Comparison of ENCODE assay signal across 9 cellular contexts in genomic region chr15:90389513-90389912, GRCh38. TPM values are rescaled to one million over a fixed set of nuclear protein-coding genes. Genes with fewer than 3 reads are reported as not detected.
A peak's percentile ranks its signal among the peaks of the same experiment; 100 is the strongest.
DNase-seq lines count a peak whose midpoint lies in the region; ATAC-seq and TF ChIP-seq lines count a peak whose summit lies in the region.
"Had no signal": no experiment of that assay in that cellular context is flagged by ENCODE, and none has a peak within 500 bp of the region (broad histone marks: within the 10 kb centered on the region; RNA-seq: fewer than 3 reads in every experiment).

No MANE protein-coding gene starts in this region.

- H2BK5ac ChIP-seq in mesenchymal stem cell (ENCODE audit: low read depth, low read length, poor library complexity, severe bottlenecking): no peak overlapping the region

- H3K4me3 Mint-ChIP-seq in activated T-cell treated with anti-CD3 and anti-CD28 coated beads, Interleukin-2, amount 50 U/mL, for 4 hours: peak overlapping the region; percentile 87

- H2AFZ ChIP-seq in mesenchymal stem cell (ENCODE audit: low read depth, low read length): no peak overlapping the region

- intact Hi-C loops in body of pancreas (cut with DNase I): no loop called here

- peak overlapping the region; percentile 100 for H3K9ac ChIP-seq in mesenchymal stem cell (ENCODE audit: low read length)

- H3K27ac ChIP-seq in body of pancreas: peak overlapping the region in 3 of 4 donors; percentile 93 to 100 (median 96)
- H3K27ac ChIP-seq in mesenchymal stem cell (ENCODE audit: low read length, poor library complexity, severe bottlenecking): no peak overlapping the region
- H3K27ac ChIP-seq in tibial nerve: peak overlapping the region in 3 of 4 donors; percentile 95 to 100 (median 100)

- peak overlapping the region in 1 of 2 experiments; percentile 48 for H3K18ac ChIP-seq in mesenchymal stem cell (ENCODE audit: low read depth in 1 of 2, low read length in 2 of 2)

- H3K4ac ChIP-seq in mesenchymal stem cell (ENCODE audit: low read depth in 1 of 2, low read length in 2 of 2): peak overlapping the region in 1 of 2 experiments; percentile 57

- no peak for ATAC-seq in activated T-cell treated with anti-CD3 and anti-CD28 coated beads, Interleukin-2, amount 50 U/mL, for 4 hours
- ATAC-seq in body of pancreas: no peak

- H3K9me3 ChIP-seq in body of pancreas (no peaks in the 10 kb centered on the region), mesenchymal stem cell (ENCODE audit: control insufficient read depth, low read length) (no peaks in the 10 kb centered on the region), tibial nerve (no peaks in the 10 kb centered on the region)

- no peak overlapping the region for H2BK120ac ChIP-seq in mesenchymal stem cell (ENCODE audit: low read depth, low read length)

- H3K36me3 ChIP-seq in body of pancreas (replicated peaks in 1 of 2; ENCODE audit: insufficient read depth in 1 of 2, low read depth in 2 of 2) (no peaks in the 10 kb centered on the region), mesenchymal stem cell (ENCODE audit: control insufficient read depth in 1 of 2, insufficient read depth in 2 of 2, low read depth in 1 of 2, low read length in 2 of 2) (peaks cover 4 to 32% of the 10 kb centered on the region in 2 experiments), tibial nerve (peaks cover 0 to 22% (median 0%) of the 10 kb centered on the region in 3 donors)

- 31 to 34% methylated on average over 5 to 6 of the region's 6 CpGs for WGBS in body of pancreas, 2 donors
- 73% methylated on average over 6 of the region's 6 CpGs for WGBS in mesenchymal stem cell
- 58 to 60% methylated on average over 4 to 6 of the region's 6 CpGs for WGBS in tibial nerve, 2 donors

- H3K4me2 ChIP-seq in mesenchymal stem cell (ENCODE audit: low read length, poor library complexity, severe bottlenecking): peak overlapping the region; percentile 44

- peaks cover 36% of the 10 kb centered on the region for H3K4me1 ChIP-seq in body of pancreas
- H3K4me1 ChIP-seq in mesenchymal stem cell (ENCODE audit: control insufficient read depth, insufficient read depth, low read depth, low read length): peaks cover 14% of the 10 kb centered on the region
- peaks cover 0 to 58% (median 35%) of the 10 kb centered on the region in 4 donors for H3K4me1 ChIP-seq in tibial nerve

- no peak overlapping the region for H3K4me3 ChIP-seq in body of pancreas
- peak overlapping the region; percentile 17 to 97 for H3K4me3 ChIP-seq in mesenchymal stem cell (ENCODE audit: insufficient read depth in 1 of 2, low read depth in 1 of 2, low read length in 2 of 2)
- peak overlapping the region; percentile 71 to 99 (median 96) for H3K4me3 ChIP-seq in tibial nerve

- no peak overlapping the region for H2AK5ac ChIP-seq in mesenchymal stem cell (ENCODE audit: low read length, severe bottlenecking)

- TF ChIP-seq EP300 in tibial nerve (IDR thresholded peaks at IDR 0.05): no peak

- H3K23ac ChIP-seq in mesenchymal stem cell (ENCODE audit: low read length in 2 of 2): no peak overlapping the region

- DNase-seq in activated T-cell treated with anti-CD3 and anti-CD28 coated beads, Interleukin-2, amount 50 U/mL, for 4 hours: no peak
- no peak for DNase-seq in activated T-cell treated with anti-CD3 and anti-CD28 coated beads, Interleukin-2, amount 50 U/mL, for 1 hour
- DNase-seq in body of pancreas (no peak), mesenchymal stem cell (no peak), tibial nerve (ENCODE audit: low spot score in 2 of 2) (no peak), NCI-H82 treated with DMSO at 0.1 percent for 48 hours (lab: John Stamatoyannopoulos, UW; ENCODE audit: unreplicated experiment) (no peak)
- no peak for DNase-seq in stimulated activated CD8-positive, alpha-beta memory T cell treated with anti-CD3 and anti-CD28 coated beads, Interleukin-4, amount 100 ng/mL, for 48 hours
- DNase-seq in activated effector memory CD4-positive, alpha-beta T cell treated with Interleukin-2 at 50 U/mL for 16 hours: no peak
- DNase-seq: SHP77 had no signal

- H3K4me1 Mint-ChIP-seq in activated T-cell treated with anti-CD3 and anti-CD28 coated beads, Interleukin-2, amount 50 U/mL, for 4 hours (ENCODE audit: low read depth): peaks cover 56% of the 10 kb centered on the region

- H4K8ac ChIP-seq in mesenchymal stem cell (ENCODE audit: low read length): no peak overlapping the region

- TF ChIP-seq POLR2A in body of pancreas (IDR thresholded peaks at IDR 0.05) (no peak), tibial nerve (IDR thresholded peaks at IDR 0.05) (no peak)

- no peak overlapping the region for H2BK12ac ChIP-seq in mesenchymal stem cell (ENCODE audit: low read length in 2 of 2)

- H3K27me3 Mint-ChIP-seq in activated T-cell treated with anti-CD3 and anti-CD28 coated beads, Interleukin-2, amount 50 U/mL, for 4 hours (ENCODE audit: low read depth): no peaks in the 10 kb centered on the region

- H3K36me3 Mint-ChIP-seq in activated T-cell treated with anti-CD3 and anti-CD28 coated beads, Interleukin-2, amount 50 U/mL, for 4 hours (ENCODE audit: insufficient read depth): peaks cover 29% of the 10 kb centered on the region

- H4K91ac ChIP-seq in mesenchymal stem cell (ENCODE audit: low read length): no peak overlapping the region

- no peaks in the 10 kb centered on the region for H3K79me1 ChIP-seq in mesenchymal stem cell (replicated peaks; ENCODE audit: low read length, poor library complexity, severe bottlenecking)

- H3K14ac ChIP-seq in mesenchymal stem cell (ENCODE audit: low read length in 2 of 2): no peak overlapping the region

- H3K27me3 ChIP-seq in body of pancreas (no peaks in the 10 kb centered on the region), mesenchymal stem cell (ENCODE audit: control insufficient read depth in 1 of 2, insufficient read depth in 1 of 2, low read length in 2 of 2) (no peaks in the 10 kb centered on the region), tibial nerve (no peaks in the 10 kb centered on the region)

- TF ChIP-seq CTCF in body of pancreas (IDR thresholded peaks at IDR 0.05): no peak
- no peak for TF ChIP-seq CTCF in tibial nerve (IDR thresholded peaks at IDR 0.05)

- no peaks in the 10 kb centered on the region for H3K9me3 Mint-ChIP-seq in activated T-cell treated with anti-CD3 and anti-CD28 coated beads, Interleukin-2, amount 50 U/mL, for 4 hours

- no peak overlapping the region for H2BK15ac ChIP-seq in mesenchymal stem cell (ENCODE audit: low read depth, poor library complexity, severe bottlenecking)

RNA-seq across cellular contexts. Expression of gene IQGAP1, which starts 1.5 kb away (rescaled TPM):
- 10 to 100 TPM; 83.1 to 96.0 (median 91.4) TPM for total RNA-seq in activated T-cell treated with anti-CD3 and anti-CD28 coated beads, Interleukin-2, amount 50 U/mL, for 4 hours
- total RNA-seq in body of pancreas (10 to 100 TPM; 79.6 to 92.9 TPM), tibial nerve (100 to 1,000 TPM; 238 to 358 (median 282) TPM)
- 205 TPM for polyA plus RNA-seq in mesenchymal stem cell (2013, experiment 1 of 2)
- polyA plus RNA-seq in mesenchymal stem cell (2013, experiment 2 of 2): 197 TPM

RNA-seq across cellular contexts. Expression of gene ZNF774, which starts 37.4 kb away (rescaled TPM):
- total RNA-seq in activated T-cell treated with anti-CD3 and anti-CD28 coated beads, Interleukin-2, amount 50 U/mL, for 4 hours: 1 to 10 TPM in 2 of 3 donors, under 1 TPM in 1; 0.46 to 1.2 (median 1.0) TPM
- total RNA-seq in body of pancreas (1 to 10 TPM; 5.7 to 9.6 TPM), tibial nerve (1 to 10 TPM in 2 of 4 donors, under 1 TPM in 2; 0.66 to 2.9 (median 1.2) TPM)
- polyA plus RNA-seq in mesenchymal stem cell (2013, experiment 1 of 2): 0.66 TPM
- 0.63 TPM for polyA plus RNA-seq in mesenchymal stem cell (2013, experiment 2 of 2)

Comparison
In these comparisons a context has a peak if more than half of its experiments do, and no peak if none do; other contexts are left out.
1. H3K4me3 ChIP-seq: peak in mesenchymal stem cell (2 of 2) and tibial nerve (4 of 4); none in body of pancreas (0 of 2).